In the genomic region with DNA sequence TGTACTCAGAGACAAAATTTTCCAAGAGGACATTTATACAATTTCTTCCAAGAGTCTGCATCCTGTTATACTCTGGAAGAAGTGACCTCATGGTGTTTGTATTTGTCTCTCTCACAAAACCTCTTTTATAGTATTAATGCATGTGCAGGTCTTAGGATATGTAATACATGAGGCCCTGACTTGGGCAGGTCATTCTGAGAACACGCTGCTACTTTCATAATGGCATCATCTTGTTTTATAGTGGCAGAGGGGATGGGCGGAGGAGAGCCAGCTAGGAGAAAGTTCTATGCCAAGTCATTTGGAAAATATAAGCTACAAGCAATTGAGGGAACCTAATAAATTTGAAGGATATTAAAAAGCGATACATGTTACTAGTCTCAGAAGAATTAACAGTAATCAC, we compare ENCODE assay signal across 1 cellular context.
TF ChIP-seq lines count a peak whose summit lies in the region.

No MANE protein-coding gene starts in this region.

TF ChIP-seq in A549, 52 proteins besides CTCF, POLR2A, EP300 and RAD21 (continued from another document):
- TF ChIP-seq, protein P1, sequence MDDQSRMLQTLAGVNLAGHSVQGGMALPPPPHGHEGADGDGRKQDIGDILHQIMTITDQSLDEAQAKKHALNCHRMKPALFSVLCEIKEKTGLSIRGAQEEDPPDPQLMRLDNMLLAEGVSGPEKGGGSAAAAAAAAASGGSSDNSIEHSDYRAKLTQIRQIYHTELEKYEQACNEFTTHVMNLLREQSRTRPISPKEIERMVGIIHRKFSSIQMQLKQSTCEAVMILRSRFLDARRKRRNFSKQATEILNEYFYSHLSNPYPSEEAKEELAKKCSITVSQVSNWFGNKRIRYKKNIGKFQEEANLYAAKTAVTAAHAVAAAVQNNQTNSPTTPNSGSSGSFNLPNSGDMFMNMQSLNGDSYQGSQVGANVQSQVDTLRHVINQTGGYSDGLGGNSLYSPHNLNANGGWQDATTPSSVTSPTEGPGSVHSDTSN (IDR thresholded peaks at IDR 0.05): no peak
- TF ChIP-seq CHD2 (IDR thresholded peaks at IDR 0.05; ENCODE audit: low read length, partially characterized antibody): no peak
- TF ChIP-seq, protein P2, sequence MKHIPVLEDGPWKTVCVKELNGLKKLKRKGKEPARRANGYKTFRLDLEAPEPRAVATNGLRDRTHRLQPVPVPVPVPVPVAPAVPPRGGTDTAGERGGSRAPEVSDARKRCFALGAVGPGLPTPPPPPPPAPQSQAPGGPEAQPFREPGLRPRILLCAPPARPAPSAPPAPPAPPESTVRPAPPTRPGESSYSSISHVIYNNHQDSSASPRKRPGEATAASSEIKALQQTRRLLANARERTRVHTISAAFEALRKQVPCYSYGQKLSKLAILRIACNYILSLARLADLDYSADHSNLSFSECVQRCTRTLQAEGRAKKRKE (CRISPR knock-in tag; IDR thresholded peaks at IDR 0.05; ENCODE audit: low read depth): no peak
- TF ChIP-seq MAZ (IDR thresholded peaks at IDR 0.05; ENCODE audit: borderline replicate concordance, low read depth, low read length): no peak
- no peak for TF ChIP-seq KDM1A (IDR thresholded peaks at IDR 0.05; ENCODE audit: low read depth)
- TF ChIP-seq BHLHE40 (IDR thresholded peaks at IDR 0.05; ENCODE audit: low read depth, low read length): no peak
- TF ChIP-seq, protein P3, sequence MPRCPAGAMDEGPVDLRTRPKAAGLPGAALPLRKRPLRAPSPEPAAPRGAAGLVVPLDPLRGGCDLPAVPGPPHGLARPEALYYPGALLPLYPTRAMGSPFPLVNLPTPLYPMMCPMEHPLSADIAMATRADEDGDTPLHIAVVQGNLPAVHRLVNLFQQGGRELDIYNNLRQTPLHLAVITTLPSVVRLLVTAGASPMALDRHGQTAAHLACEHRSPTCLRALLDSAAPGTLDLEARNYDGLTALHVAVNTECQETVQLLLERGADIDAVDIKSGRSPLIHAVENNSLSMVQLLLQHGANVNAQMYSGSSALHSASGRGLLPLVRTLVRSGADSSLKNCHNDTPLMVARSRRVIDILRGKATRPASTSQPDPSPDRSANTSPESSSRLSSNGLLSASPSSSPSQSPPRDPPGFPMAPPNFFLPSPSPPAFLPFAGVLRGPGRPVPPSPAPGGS (IDR thresholded peaks at IDR 0.05): no peak
- TF ChIP-seq ZNF302 (CRISPR knock-in tag; IDR thresholded peaks at IDR 0.05): no peak
- TF ChIP-seq HOXB5 (CRISPR knock-in tag; IDR thresholded peaks at IDR 0.05): no peak
